In genomic region chr3:137771401-137772230, GRCh38 we compare ENCODE assay signal across 13 cellular contexts. TPM values are rescaled to one million over a fixed set of nuclear protein-coding genes. Genes with fewer than 3 reads are reported as not detected.
DNase-seq lines count a peak whose midpoint lies in the region; ATAC-seq, FAIRE-seq and TF ChIP-seq lines count a peak whose summit lies in the region.
"Had no signal": no experiment of that assay in that cellular context is flagged by ENCODE, and none has a peak within 500 bp of the region (broad histone marks: within the 10 kb centered on the region; RNA-seq: fewer than 3 reads in every experiment).

No MANE protein-coding gene starts in this region.

- no peak for TF ChIP-seq EP300 in A549 (IDR thresholded peaks at IDR 0.05)

- H3K27ac Mint-ChIP-seq in endodermal cell, result no peak overlapping the region
- H3K27ac Mint-ChIP-seq in neural progenitor cell, result no peak overlapping the region
- H3K27ac Mint-ChIP-seq: activated CD8-positive, alpha-beta memory T cell treated with anti-CD3 and anti-CD28 coated beads, Interleukin-2, amount 10 ng/mL, durations not matched to agents 7 days and 5 days had no signal

- TF ChIP-seq CTCF in A549 (IDR thresholded peaks at IDR 0.05), result no peak
- no peak for TF ChIP-seq CTCF in endodermal cell (conservative IDR thresholded peaks at IDR 0.05)
- TF ChIP-seq CTCF in neural progenitor cell (IDR thresholded peaks at IDR 0.05), result no peak

- DNase-seq in A549 (ENCODE audit: low read depth in 1 of 2, low spot score in 1 of 2), result no peak
- DNase-seq in H7, result peak; percentile 44
- peak; percentile 76 for DNase-seq in endodermal cell
- DNase-seq in neural progenitor cell (ENCODE audit: low spot score), result peak; percentile 69
- no peak for DNase-seq in DMS 273 treated with DMSO at 0.1 percent for 48 hours (lab: John Stamatoyannopoulos, UW)
- no peak for DNase-seq in H4 (ENCODE audit: low spot score)
- DNase-seq in SK-N-DZ (ENCODE audit: low spot score), result no peak
- DNase-seq in NCI-H2196 treated with DMSO at 0.1 percent for 48 hours (lab: John Stamatoyannopoulos, UW; ENCODE audit: unreplicated experiment), result no peak
- DNase-seq: activated CD8-positive, alpha-beta memory T cell treated with anti-CD3 and anti-CD28 coated beads, Interleukin-2, amount 10 ng/mL, durations not matched to agents 7 days and 5 days; hypothalamus; NCI-H1930 had no signal

- no peaks in the 10 kb centered on the region for H3K9me3 ChIP-seq in A549
- no peaks in the 10 kb centered on the region for H3K9me3 ChIP-seq in endodermal cell (ENCODE audit: control insufficient read depth, low read length)
- H3K9me3 ChIP-seq in neural progenitor cell (ENCODE audit: low read depth), result no peaks in the 10 kb centered on the region
- H3K9me3 ChIP-seq: prostate gland had no signal

- no peak for FAIRE-seq in A549 (lab: Jason Lieb, UNC)
- FAIRE-seq: colon had no signal

- TF ChIP-seq RAD21 in A549 (conservative IDR thresholded peaks at IDR 0.05 in 1 of 2, IDR thresholded peaks at IDR 0.05 in 1 of 2), result no peak

- H3K4me1 Mint-ChIP-seq in endodermal cell (peaks cover 37% of the 10 kb centered on the region), neural progenitor cell (peaks cover 42% of the 10 kb centered on the region)

- H3K9ac ChIP-seq in endodermal cell (ENCODE audit: extremely low read depth, low read length, poor library complexity, severe bottlenecking) (no peak overlapping the region), neural progenitor cell (no peak overlapping the region)

- no peaks in the 10 kb centered on the region for H3K36me3 ChIP-seq in H7 (replicated peaks; ENCODE audit: control insufficient read depth, insufficient read depth, low read length)
- H3K36me3 ChIP-seq in endodermal cell (ENCODE audit: control insufficient read depth, insufficient read depth, low read length), result no peaks in the 10 kb centered on the region
- no peaks in the 10 kb centered on the region for H3K36me3 ChIP-seq in neural progenitor cell
- H3K36me3 ChIP-seq: prostate gland had no signal

- H3K9me3 Mint-ChIP-seq in endodermal cell, result no peaks in the 10 kb centered on the region
- H3K9me3 Mint-ChIP-seq in neural progenitor cell, result peaks cover 2% of the 10 kb centered on the region

- ATAC-seq in A549, result peak in 1 of 2 experiments; percentile 46; a peak in 3 of 6 replicates
- ATAC-seq: activated CD8-positive, alpha-beta memory T cell treated with anti-CD3 and anti-CD28 coated beads, Interleukin-2, amount 10 ng/mL, durations not matched to agents 7 days and 5 days had no signal

- peaks cover 14% of the 10 kb centered on the region; the same call in 1 of the 3 replicates for H3K4me1 ChIP-seq in A549
- peaks cover 27% of the 10 kb centered on the region for H3K4me1 ChIP-seq in endodermal cell (ENCODE audit: control insufficient read depth, insufficient read depth, low read length)
- H3K4me1 ChIP-seq in neural progenitor cell, result peaks cover 48% of the 10 kb centered on the region
- H3K4me1 ChIP-seq: prostate gland had no signal

- H3K36me3 Mint-ChIP-seq in endodermal cell (ENCODE audit: low read depth), result no peaks in the 10 kb centered on the region
- no peaks in the 10 kb centered on the region for H3K36me3 Mint-ChIP-seq in neural progenitor cell

- CTCF ChIA-PET in A549 (lab: Yijun Ruan, JAX), result no interaction called here

- peak overlapping the region; percentile 75 for H3K4me2 ChIP-seq in A549
- peak overlapping the region; percentile 74 for H3K4me2 ChIP-seq in neural progenitor cell

- peaks cover 41% of the 10 kb centered on the region for H3F3A ChIP-seq in neural progenitor cell (ENCODE audit: low read depth)

- H3K27ac ChIP-seq in A549 (no peak overlapping the region), endodermal cell (ENCODE audit: low read depth, low read length) (no peak overlapping the region), neural progenitor cell (no peak overlapping the region)
- H3K27ac ChIP-seq: prostate gland had no signal

- peaks cover 64% of the 10 kb centered on the region for H4K20me1 ChIP-seq in neural progenitor cell (ENCODE audit: low read depth)

- H2AFZ ChIP-seq in neural progenitor cell (replicated peaks), result no peak overlapping the region

- no peak for TF ChIP-seq POLR2A in A549 (IDR thresholded peaks at IDR 0.05; ENCODE audit: low read length)

- POLR2A ChIA-PET in A549 (lab: Yijun Ruan, JAX), result no interaction called here

- peak overlapping the region; percentile 33 for H3K4me3 ChIP-seq in A549
- H3K4me3 ChIP-seq in H7 (ENCODE audit: insufficient read depth, low read depth, low read length), result peak overlapping the region; percentile 30
- H3K4me3 ChIP-seq in endodermal cell (ENCODE audit: low read length), result peak overlapping the region; percentile 71
- peak overlapping the region; percentile 30 for H3K4me3 ChIP-seq in neural progenitor cell

- WGBS in A549 (ENCODE audit: missing lambda C conversion rate), result 9% methylated on average over 46 of the region's 53 CpGs
- WGBS in endodermal cell (ENCODE audit: insufficient coverage in 1 of 2, insufficient read length in 1 of 2), 2 experiments, result 2% methylated on average over 20 to 53 of the region's 53 CpGs

- H3K4me3 Mint-ChIP-seq in endodermal cell (peak overlapping the region; percentile 32), neural progenitor cell (peak overlapping the region; percentile 81)
- H3K4me3 Mint-ChIP-seq: activated CD8-positive, alpha-beta memory T cell treated with anti-CD3 and anti-CD28 coated beads, Interleukin-2, amount 10 ng/mL, durations not matched to agents 7 days and 5 days had no signal

- peaks cover 92% of the 10 kb centered on the region for H3K27me3 ChIP-seq in H7 (ENCODE audit: control insufficient read depth, insufficient read depth, low read length)
- H3K27me3 ChIP-seq in endodermal cell (ENCODE audit: control insufficient read depth, insufficient read depth, low read length, poor library complexity, severe bottlenecking), result peaks cover 100% of the 10 kb centered on the region
- H3K27me3 ChIP-seq in neural progenitor cell, result peaks cover 100% of the 10 kb centered on the region

- no peaks in the 10 kb centered on the region for H3K79me2 ChIP-seq in neural progenitor cell (ENCODE audit: low read depth)

- H3K27me3 Mint-ChIP-seq in endodermal cell (ENCODE audit: insufficient read depth), result peaks cover 100% of the 10 kb centered on the region
- peaks cover 84% of the 10 kb centered on the region for H3K27me3 Mint-ChIP-seq in neural progenitor cell (ENCODE audit: insufficient read depth, low read depth)

TF ChIP-seq in A549, 52 proteins besides CTCF, POLR2A, EP300 and RAD21:
- TF ChIP-seq PBX3 (IDR thresholded peaks at IDR 0.05), result no peak
- no peak for TF ChIP-seq KDM5A (IDR thresholded peaks at IDR 0.05)
- no peak for TF ChIP-seq RFX5 (IDR thresholded peaks at IDR 0.05)
- TF ChIP-seq EHF (CRISPR knock-in tag; IDR thresholded peaks at IDR 0.05), result no peak
- TF ChIP-seq, protein P1, sequence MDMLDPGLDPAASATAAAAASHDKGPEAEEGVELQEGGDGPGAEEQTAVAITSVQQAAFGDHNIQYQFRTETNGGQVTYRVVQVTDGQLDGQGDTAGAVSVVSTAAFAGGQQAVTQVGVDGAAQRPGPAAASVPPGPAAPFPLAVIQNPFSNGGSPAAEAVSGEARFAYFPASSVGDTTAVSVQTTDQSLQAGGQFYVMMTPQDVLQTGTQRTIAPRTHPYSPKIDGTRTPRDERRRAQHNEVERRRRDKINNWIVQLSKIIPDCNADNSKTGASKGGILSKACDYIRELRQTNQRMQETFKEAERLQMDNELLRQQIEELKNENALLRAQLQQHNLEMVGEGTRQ (IDR thresholded peaks at IDR 0.05), result no peak
- no peak for TF ChIP-seq FOSB (CRISPR knock-in tag; IDR thresholded peaks at IDR 0.05)

RNA-seq across cellular contexts. Expression of gene SOX14, which starts 7.5 kb away (rescaled TPM):
- polyA plus RNA-seq in A549 (2011; rRNA removed) (not detected in 2 replicates), A549 (2017; fragmentation: RNase III; extraction: RNeasy Plus Mini Kit Qiagen cat#74134 plus additional on column Dnase treatment) (not detected in 3 replicates)
- polyA plus RNA-seq in A549 (2012; cell fraction: cytosol; rRNA removed), result not detected in 2 replicates
- not detected in 2 replicates for polyA plus RNA-seq in A549 (2012; cell fraction: nucleus; rRNA removed)
- polyA minus RNA-seq in A549 (2011; rRNA and poly(A)+ RNA removed), result not detected in 2 replicates
- total RNA-seq in H7 (2014; rRNA removed; shearing (Covaris generic)), result 0.52 and 1.2 TPM in 2 replicates
- total RNA-seq in endodermal cell (under 1 TPM in 1 of 2 donors, not detected in 1; 0.13 TPM), neural progenitor cell (ENCODE audit: low replicate concordance) (not detected in 2 replicates)
- polyA plus RNA-seq in endodermal cell (2013, experiment 1 of 2), result 0.25 TPM
- 0.12 TPM for polyA plus RNA-seq in endodermal cell (2013, experiment 2 of 2)
- total RNA-seq in H4 (2014; rRNA removed; shearing (Covaris generic)), result not detected in 2 replicates
- polyA plus RNA-seq in SK-N-DZ (2014; cell fraction: cytosol; rRNA removed), result not detected in 2 replicates
- not detected in 2 replicates for polyA plus RNA-seq in SK-N-DZ (2014; cell fraction: nucleus; rRNA removed)
- total RNA-seq: activated CD8-positive, alpha-beta memory T cell treated with anti-CD3 and anti-CD28 coated beads, Interleukin-2, amount 10 ng/mL, durations not matched to agents 7 days and 5 days had no signal

Comparison
In these comparisons a context has a peak if more than half of its experiments do, and no peak if none do; other contexts are left out.
1. DNase-seq: peak in H7 (single experiment), endodermal cell (single experiment) and neural progenitor cell (single experiment); none in A549 (0 of 2), DMS 273 treated with DMSO at 0.1 percent for 48 hours (single experiment), H4 (single experiment), SK-N-DZ (single experiment) and NCI-H2196 treated with DMSO at 0.1 percent for 48 hours (single experiment).
2. Peak in every context shown above with its lines, with median percentiles within 50 percentile points of each other: H3K4me3 ChIP-seq.